ENCODE assay signal across 8 cellular contexts in the genomic region with DNA sequence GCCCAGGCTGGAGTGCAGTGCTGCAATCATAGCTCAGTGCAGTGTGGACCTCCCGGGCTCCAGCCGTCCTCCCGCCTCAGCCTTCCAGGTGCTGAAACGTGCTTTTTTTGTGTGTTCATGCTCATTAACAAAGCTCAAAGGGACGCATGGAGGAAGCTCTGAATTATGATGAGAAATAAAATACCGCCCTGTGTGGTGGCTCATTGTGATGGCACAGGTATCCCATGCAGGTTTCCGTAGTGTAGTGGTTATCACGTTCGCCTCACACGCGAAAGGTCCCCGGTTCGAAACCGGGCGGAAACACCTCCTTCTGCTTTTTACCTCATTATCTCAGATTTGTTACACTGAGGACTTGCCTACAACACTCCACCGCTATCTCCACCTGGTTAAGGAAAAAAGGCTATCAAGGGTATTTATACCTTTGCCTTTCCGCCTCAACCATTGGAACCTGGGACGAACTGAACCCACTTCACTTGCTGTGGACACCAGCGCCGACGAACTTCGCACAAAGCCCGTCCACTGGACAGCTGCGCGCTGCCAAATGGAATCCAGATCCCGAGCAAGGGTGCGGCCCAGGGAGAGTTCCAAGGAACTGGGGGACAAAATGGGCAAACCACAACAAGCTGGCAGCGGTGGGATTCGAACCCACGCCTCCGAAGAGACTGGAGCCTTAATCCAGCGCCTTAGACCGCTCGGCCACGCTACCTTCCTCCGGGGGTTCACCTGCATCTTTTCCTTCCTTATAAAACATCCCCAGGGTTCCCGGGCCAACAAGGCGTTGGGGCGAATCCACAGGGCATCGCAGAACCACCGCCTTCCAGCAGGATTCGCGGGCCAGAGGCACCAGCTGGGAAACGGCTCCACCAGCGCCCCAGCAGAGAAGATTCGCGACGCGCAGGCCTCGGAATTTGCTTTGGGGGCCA. TPM values are rescaled to one million over a fixed set of nuclear protein-coding genes. Genes with fewer than 3 reads are reported as not detected.
A peak's percentile ranks its signal among the peaks of the same experiment; 100 is the strongest.
DNase-seq lines count a peak whose midpoint lies in the region; ATAC-seq and TF ChIP-seq lines count a peak whose summit lies in the region.

No MANE protein-coding gene starts in this region.

- intact Hi-C loops in CD14-positive monocyte (cut with micrococcal nuclease) (no loop called here), transverse colon (cut with DNase I; ENCODE audit: low total_unique reads) (no loop called here)

- H3K4me1 Mint-ChIP-seq in CD14-positive monocyte = peaks cover 33% of the 10 kb centered on the region
- peaks cover 31% of the 10 kb centered on the region for H3K4me1 Mint-ChIP-seq in activated naive CD4-positive, alpha-beta T cell treated with anti-CD3 and anti-CD28 coated beads, Interleukin-2, amount 50 U/mL, for 24 hours

- peaks cover 0 to 27% (median 18%) of the 10 kb centered on the region in 7 donors for H3K9me3 Mint-ChIP-seq in CD14-positive monocyte
- no peaks in the 10 kb centered on the region for H3K9me3 Mint-ChIP-seq in activated naive CD4-positive, alpha-beta T cell treated with anti-CD3 and anti-CD28 coated beads, Interleukin-2, amount 50 U/mL, for 24 hours

- TF ChIP-seq EP300 in transverse colon (IDR thresholded peaks at IDR 0.05; ENCODE audit: low read depth) = no peak

- in situ Hi-C loops in transverse colon (cut with MboI; ENCODE audit: low pct_ligation_motif_present in 1 of 4, low pct_unique_long_range_greater_than_20kb in 1 of 4, low sequenced_read_pairs in 3 of 4) = no loop called here

- peak overlapping the region; percentile 78 to 96 for H3K4me3 Mint-ChIP-seq in CD14-positive monocyte
- peak overlapping the region; percentile 79 for H3K4me3 Mint-ChIP-seq in activated naive CD4-positive, alpha-beta T cell treated with anti-CD3 and anti-CD28 coated beads, Interleukin-2, amount 50 U/mL, for 24 hours

- TF ChIP-seq CTCF in CD14-positive monocyte (IDR thresholded peaks at IDR 0.05) = no peak
- no peak for TF ChIP-seq CTCF in transverse colon (IDR thresholded peaks at IDR 0.05)

- peaks cover 4 to 14% of the 10 kb centered on the region in 2 donors for H3K36me3 Mint-ChIP-seq in CD14-positive monocyte
- H3K36me3 Mint-ChIP-seq in activated naive CD4-positive, alpha-beta T cell treated with anti-CD3 and anti-CD28 coated beads, Interleukin-2, amount 50 U/mL, for 24 hours = peaks cover 4% of the 10 kb centered on the region

- no peak overlapping the region for H3K4me3 ChIP-seq in transverse colon

- DNase-seq in CD14-positive monocyte (ENCODE audit: low spot score) = peak; percentile 27
- DNase-seq in LoVo (ENCODE audit: low spot score) = peak; percentile 72
- DNase-seq in lung microvascular endothelial cell (ENCODE audit: low read depth in 2 of 2) = peak; percentile 44 to 61
- no peak for DNase-seq in GF-D8 (lab: John Stamatoyannopoulos, UW)
- no peak for DNase-seq in transverse colon
- DNase-seq in GM19240 (ENCODE audit: insufficient read length, low spot score) = no peak

- H3K27ac ChIP-seq in transverse colon = no peak overlapping the region

- ATAC-seq in GM21526 (IDR thresholded peaks at IDR 0.05; ENCODE audit: low FRiP score, unreplicated experiment) = peak; percentile 40

- WGBS in transverse colon (ENCODE audit: low coverage in 1 of 2), 2 donors = 3 to 16% methylated on average over 15 to 49 of the region's 50 CpGs

- H3K4me1 ChIP-seq in transverse colon = peaks cover 0 to 20% (median 12%) of the 10 kb centered on the region in 4 donors

- H3K27me3 Mint-ChIP-seq in CD14-positive monocyte (ENCODE audit: low read depth in 3 of 3) = peaks cover 70 to 87% (median 73%) of the 10 kb centered on the region in 3 donors
- peaks cover 27% of the 10 kb centered on the region for H3K27me3 Mint-ChIP-seq in activated naive CD4-positive, alpha-beta T cell treated with anti-CD3 and anti-CD28 coated beads, Interleukin-2, amount 50 U/mL, for 24 hours

- no peak for TF ChIP-seq POLR2A in transverse colon (IDR thresholded peaks at IDR 0.05)

- H3K27ac Mint-ChIP-seq in CD14-positive monocyte = peak overlapping the region in 4 of 7 donors; percentile 2 to 81 (median 60)
- peak overlapping the region; percentile 95 for H3K27ac Mint-ChIP-seq in activated naive CD4-positive, alpha-beta T cell treated with anti-CD3 and anti-CD28 coated beads, Interleukin-2, amount 50 U/mL, for 24 hours

- no peaks in the 10 kb centered on the region for H3K36me3 ChIP-seq in transverse colon

- no peaks in the 10 kb centered on the region for H3K9me3 ChIP-seq in transverse colon

- H3K27me3 ChIP-seq in transverse colon = peaks cover 82% of the 10 kb centered on the region

RNA-seq across cellular contexts. Expression of a gene that starts 26.3 kb away (rescaled TPM):
- polyA plus RNA-seq in CD14-positive monocyte = not detected
- total RNA-seq in lung microvascular endothelial cell (not detected in 2 replicates), transverse colon (not detected)

RNA-seq across cellular contexts. Expression of a gene that starts 31.3 kb away (rescaled TPM):
- 10 to 100 TPM; 10.3 to 12.8 TPM for polyA plus RNA-seq in CD14-positive monocyte
- total RNA-seq in lung microvascular endothelial cell (0.99 and 4.6 TPM in 2 replicates), transverse colon (10 to 100 TPM in 1 of 4 donors, 1 to 10 TPM in 2, not detected in 1; 2.5 to 16.7 (median 7.5) TPM)

RNA-seq across cellular contexts. Expression of a gene that starts 42.7 kb away (rescaled TPM):
- polyA plus RNA-seq in CD14-positive monocyte = not detected
- total RNA-seq in lung microvascular endothelial cell (not detected in 2 replicates), transverse colon (not detected)

RNA-seq across cellular contexts. Expression of a gene that starts 49.4 kb away (rescaled TPM):
- under 1 TPM; 0.12 to 0.24 TPM for polyA plus RNA-seq in CD14-positive monocyte
- total RNA-seq in lung microvascular endothelial cell = 6.1 and 10.3 TPM in 2 replicates
- 10 to 100 TPM; 17.9 to 23.9 (median 18.7) TPM for total RNA-seq in transverse colon

Comparison
In these comparisons a context has a peak if more than half of its experiments do, and no peak if none do; other contexts are left out.
1. DNase-seq: peak in CD14-positive monocyte (single experiment), LoVo (single experiment) and lung microvascular endothelial cell (2 of 2); none in GF-D8 (single experiment), transverse colon (single experiment) and GM19240 (single experiment).